In the genomic region with DNA sequence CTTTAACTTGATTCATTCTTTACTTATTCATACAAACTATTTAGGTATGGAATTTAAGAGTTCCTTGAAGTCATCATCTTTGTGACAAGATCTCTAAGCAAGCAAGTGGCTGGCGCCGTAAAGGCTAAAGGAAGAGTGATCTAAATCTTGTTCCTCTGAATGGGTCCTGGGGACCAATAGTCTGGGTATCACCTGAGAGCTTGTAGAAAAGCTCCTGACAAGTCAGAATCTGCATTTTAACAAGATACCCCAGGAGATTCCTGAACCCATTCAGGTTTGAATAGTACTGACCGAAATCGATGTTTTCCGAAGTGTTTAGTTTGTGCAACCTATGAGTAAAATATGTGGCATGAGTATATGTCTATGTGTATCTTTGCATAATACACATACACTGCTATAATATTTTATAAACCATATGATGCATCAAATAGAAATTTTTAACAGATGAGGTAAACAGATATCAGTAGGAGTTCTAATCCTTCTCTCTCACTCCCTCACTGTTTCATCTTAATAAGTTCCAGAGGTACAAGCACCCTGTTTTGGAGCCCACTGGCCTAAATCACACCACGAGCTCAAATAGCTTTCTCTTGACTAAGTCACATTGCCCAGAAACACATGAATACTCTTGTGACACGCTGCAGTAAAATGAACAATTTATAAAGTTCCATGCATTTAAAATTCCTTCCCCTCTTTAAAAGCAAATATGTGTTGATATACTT, we compare ENCODE assay signal across 21 cellular contexts.
"Had no signal": no experiment of that assay in that cellular context is flagged by ENCODE, and none has a peak within 500 bp of the region (broad histone marks: within the 10 kb centered on the region; RNA-seq: fewer than 3 reads in every experiment).

No MANE protein-coding gene starts in this region.

- H3K27me3 ChIP-seq: brain microvascular endothelial cell, colonic mucosa, heart right ventricle, right atrium auricular region, tibial nerve, uterus had no signal

- H3K4me3 Mint-ChIP-seq: activated CD4-positive, alpha-beta T cell treated with anti-CD3 and anti-CD28 coated beads for 36 hours; activated naive CD8-positive, alpha-beta T cell treated with anti-CD3 and anti-CD28 coated beads, Interleukin-2, amount 10 ng/mL, durations not matched to agents 7 days and 5 days; central memory CD8-positive, alpha-beta T cell; immature natural killer cell; memory B cell; T-helper 1 cell treated with Interleukin-12 subunit alpha and Interleukin-12 subunit beta and Interleukin-4 antibody, amounts not matched to agents 30 μg/mL and 1 μg/mL, for 36 hours had no signal

- H3K36me3 Mint-ChIP-seq: activated naive CD8-positive, alpha-beta T cell treated with anti-CD3 and anti-CD28 coated beads, Interleukin-2, amount 10 ng/mL, durations not matched to agents 7 days and 5 days; memory B cell had no signal

- H3K36me3 ChIP-seq: brain microvascular endothelial cell, colonic mucosa, heart right ventricle, right atrium auricular region, tibial nerve, uterus had no signal

- H3K27ac ChIP-seq: brain microvascular endothelial cell, colonic mucosa, heart right ventricle, right atrium auricular region, tibial nerve had no signal

- H3K27me3 Mint-ChIP-seq: activated naive CD8-positive, alpha-beta T cell treated with anti-CD3 and anti-CD28 coated beads, Interleukin-2, amount 10 ng/mL, durations not matched to agents 7 days and 5 days; central memory CD8-positive, alpha-beta T cell; memory B cell; progenitor cell of endocrine pancreas had no signal

- H3K9me3 ChIP-seq: colonic mucosa, uterus had no signal

- H3K27ac Mint-ChIP-seq: activated CD4-positive, alpha-beta T cell treated with anti-CD3 and anti-CD28 coated beads for 36 hours; activated naive CD8-positive, alpha-beta T cell treated with anti-CD3 and anti-CD28 coated beads, Interleukin-2, amount 10 ng/mL, durations not matched to agents 7 days and 5 days; immature natural killer cell; memory B cell; progenitor cell of endocrine pancreas; T-helper 1 cell treated with Interleukin-12 subunit alpha and Interleukin-12 subunit beta and Interleukin-4 antibody, amounts not matched to agents 30 μg/mL and 1 μg/mL, for 36 hours had no signal

- ATAC-seq: activated CD4-positive, alpha-beta T cell treated with anti-CD3 and anti-CD28 coated beads for 36 hours; heart right ventricle; stimulated activated naive CD8-positive, alpha-beta T cell treated with anti-CD3 and anti-CD28 coated beads, Interleukin-15, Interleukin-2, amounts not matched to agents 100 U/mL and 50 U/mL, for 24 hours had no signal

- H3K4me1 ChIP-seq: colonic mucosa, heart right ventricle, right atrium auricular region, tibial nerve, uterus had no signal

- H3K4me3 ChIP-seq: colonic mucosa, heart right ventricle, right atrium auricular region, tibial nerve, uterus had no signal

- H3K4me1 Mint-ChIP-seq: activated CD4-positive, alpha-beta T cell treated with anti-CD3 and anti-CD28 coated beads for 36 hours; activated naive CD8-positive, alpha-beta T cell treated with anti-CD3 and anti-CD28 coated beads, Interleukin-2, amount 10 ng/mL, durations not matched to agents 7 days and 5 days; central memory CD8-positive, alpha-beta T cell; immature natural killer cell; memory B cell had no signal

- DNase-seq: activated CD4-positive, alpha-beta T cell treated with anti-CD3 and anti-CD28 coated beads for 36 hours; activated CD4-positive, alpha-beta T cell treated with anti-CD3 and anti-CD28 coated beads, Interleukin-2, amount 50 U/mL, for 48 hours; activated naive CD4-positive, alpha-beta T cell treated with Interleukin-2 at 50 U/mL for 16 hours; activated naive CD8-positive, alpha-beta T cell treated with anti-CD3 and anti-CD28 coated beads, Interleukin-2, amount 10 ng/mL, durations not matched to agents 7 days and 5 days; activated T-cell treated with anti-CD3 and anti-CD28 coated beads for 4 hours; anterior cingulate cortex; brain microvascular endothelial cell; colonic mucosa; erythroblast; heart right ventricle; immature natural killer cell; occipital lobe; stimulated activated CD4-positive, alpha-beta T cell treated with anti-CD3 and anti-CD28 coated beads, Interleukin-2, amount 100 ng/mL, for 24 hours; stimulated activated naive CD8-positive, alpha-beta T cell treated with anti-CD3 and anti-CD28 coated beads, Interleukin-15, Interleukin-2, amounts not matched to agents 100 U/mL and 50 U/mL, for 24 hours; uterus had no signal
